Comparison of ENCODE assay signal across 11 cellular contexts in genomic region chr14:61544448-61545202, GRCh38.
A peak's percentile ranks its signal among the peaks of the same experiment; 100 is the strongest.
DNase-seq lines count a peak whose midpoint lies in the region; ATAC-seq and TF ChIP-seq lines count a peak whose summit lies in the region.
"Had no signal": no experiment of that assay in that cellular context is flagged by ENCODE, and none has a peak within 500 bp of the region (broad histone marks: within the 10 kb centered on the region; RNA-seq: fewer than 3 reads in every experiment).

No MANE protein-coding gene starts in this region.

- intact Hi-C loops in Right ventricle myocardium inferior (cut with DNase I) (no loop called here), cardiac septum (cut with DNase I) (no loop called here), esophagus muscularis mucosa (cut with DNase I) (no loop called here)

- H3K27ac Mint-ChIP-seq in nephron progenitor cell: peak overlapping the region; percentile 55

- TF ChIP-seq CTCF in esophagus muscularis mucosa (IDR thresholded peaks at IDR 0.05) (no peak), nephron progenitor cell (IDR thresholded peaks at IDR 0.05) (no peak)

- peak overlapping the region; percentile 74 to 90 (median 82) for H3K27ac ChIP-seq in esophagus muscularis mucosa (replicated peaks in 1 of 4)

- H3K9me3 ChIP-seq in esophagus muscularis mucosa: no peaks in the 10 kb centered on the region

- peak; percentile 47 for ATAC-seq in Right ventricle myocardium inferior
- ATAC-seq in HG02973 (IDR thresholded peaks at IDR 0.05; ENCODE audit: unreplicated experiment): no peak

- DNase-seq in Right ventricle myocardium inferior (ENCODE audit: missing footprints) (no peak), cardiac septum (ENCODE audit: low spot score) (no peak), esophagus muscularis mucosa (ENCODE audit: extremely low spot score) (no peak), nephron progenitor cell (no peak), CD1c-positive myeloid dendritic cell (ENCODE audit: extremely low spot score) (no peak), MV-4-11 (lab: John Stamatoyannopoulos, UW) (no peak), NCI-H1694 (lab: John Stamatoyannopoulos, UW) (no peak)
- DNase-seq: NCI-H187 treated with DMSO at 0.1 percent for 48 hours; NK-92 treated with Interleukin-12 subunit alpha and Interleukin-12 subunit beta, amount 100 ng/mL, for 24 hours; stimulated activated CD4-positive, alpha-beta T cell treated with anti-CD3 and anti-CD28 coated beads, Interleukin-2, amount 100 ng/mL, for 48 hours had no signal

- TF ChIP-seq POLR2A in esophagus muscularis mucosa (IDR thresholded peaks at IDR 0.05; ENCODE audit: low read depth): no peak

- TF ChIP-seq EP300 in esophagus muscularis mucosa (IDR thresholded peaks at IDR 0.05): peak; percentile 81

- no peaks in the 10 kb centered on the region for H3K27me3 Mint-ChIP-seq in nephron progenitor cell (ENCODE audit: low read depth, poor library complexity)

- WGBS in esophagus muscularis mucosa: 64% methylated on average over 11 of the region's 11 CpGs

- peaks cover 47 to 63% (median 50%) of the 10 kb centered on the region in 4 donors for H3K4me1 ChIP-seq in esophagus muscularis mucosa

- H3K36me3 Mint-ChIP-seq in nephron progenitor cell (ENCODE audit: low read depth): no peaks in the 10 kb centered on the region

- no peak overlapping the region for H3K4me3 Mint-ChIP-seq in nephron progenitor cell

- peaks cover 0 to 15% (median 2%) of the 10 kb centered on the region in 4 donors for H3K36me3 ChIP-seq in esophagus muscularis mucosa

- H3K4me1 Mint-ChIP-seq in nephron progenitor cell: peaks cover 25% of the 10 kb centered on the region

- H3K9me3 Mint-ChIP-seq in nephron progenitor cell: no peaks in the 10 kb centered on the region

- H3K27me3 ChIP-seq in esophagus muscularis mucosa: no peaks in the 10 kb centered on the region

- no peak overlapping the region for H3K4me3 ChIP-seq in esophagus muscularis mucosa
